Comparison of ENCODE assay signal across 7 cellular contexts in genomic region chr12:9284724-9285123, GRCh38.
DNase-seq lines count a peak whose midpoint lies in the region; ATAC-seq and TF ChIP-seq lines count a peak whose summit lies in the region.
"Not testable (repeated sequence)": the region's sequence is repeated elsewhere in the genome, so short reads cannot be mapped to it uniquely, and the experiment has no call there.

No MANE protein-coding gene starts in this region.

- not testable (repeated sequence) for H3K27me3 ChIP-seq in HUES48 (ENCODE audit: control insufficient read depth, insufficient read depth, low read length); left ventricle myocardium inferior (ENCODE audit: low read depth)

- peak overlapping the region; percentile 93 for H3K4me3 Mint-ChIP-seq in activated naive CD8-positive, alpha-beta T cell treated with anti-CD3 and anti-CD28 coated beads for 36 hours
- peak overlapping the region; percentile 97 for H3K4me3 Mint-ChIP-seq in nephron progenitor cell

- intact Hi-C loops in left ventricle myocardium inferior (cut with micrococcal nuclease): not testable (repeated sequence)

- H3K9me3 ChIP-seq in HUES48 (ENCODE audit: control insufficient read depth, insufficient read depth, low read length); left ventricle myocardium inferior (replicated peaks): not testable (repeated sequence)

- H3K27me3 Mint-ChIP-seq in activated naive CD8-positive, alpha-beta T cell treated with anti-CD3 and anti-CD28 coated beads for 36 hours; nephron progenitor cell (ENCODE audit: low read depth, poor library complexity): not testable (repeated sequence)

- not testable (repeated sequence) for TF ChIP-seq CTCF in GM12865 (IDR thresholded peaks at IDR 0.05; ENCODE audit: insufficient read depth, low read depth, low read length, missing control alignments); left ventricle myocardium inferior (IDR thresholded peaks at IDR 0.05; ENCODE audit: borderline replicate concordance); nephron progenitor cell (IDR thresholded peaks at IDR 0.05)

- H3K4me1 Mint-ChIP-seq in activated naive CD8-positive, alpha-beta T cell treated with anti-CD3 and anti-CD28 coated beads for 36 hours: not testable (repeated sequence)
- H3K4me1 Mint-ChIP-seq in nephron progenitor cell: peaks cover 10% of the 10 kb centered on the region

- H3K36me3 ChIP-seq in HUES48 (ENCODE audit: control insufficient read depth, insufficient read depth, low read length); left ventricle myocardium inferior: not testable (repeated sequence)

- not testable (repeated sequence) for H3K9me3 Mint-ChIP-seq in activated naive CD8-positive, alpha-beta T cell treated with anti-CD3 and anti-CD28 coated beads for 36 hours; nephron progenitor cell

- H3K4me3 ChIP-seq in GM12865 (ENCODE audit: low read depth, low read length) (peak overlapping the region; percentile 46), HUES48 (ENCODE audit: low read depth, low read length) (peak overlapping the region; percentile 76), left ventricle myocardium inferior (peak overlapping the region; percentile 73)

- ATAC-seq in GM21786 (IDR thresholded peaks at IDR 0.05; ENCODE audit: unreplicated experiment) (peak; percentile 10), SK-N-SH treated with all-trans-retinoic acid at 6 μM for 48 hours (peak; percentile 9)

- not testable (repeated sequence) for H3K36me3 Mint-ChIP-seq in activated naive CD8-positive, alpha-beta T cell treated with anti-CD3 and anti-CD28 coated beads for 36 hours; nephron progenitor cell (ENCODE audit: low read depth)

- H3K4me1 ChIP-seq in HUES48 (ENCODE audit: control insufficient read depth, insufficient read depth, low read length); left ventricle myocardium inferior: not testable (repeated sequence)

- DNase-seq in GM12865 (ENCODE audit: low read depth): peak; percentile 0
- DNase-seq in activated naive CD8-positive, alpha-beta T cell treated with anti-CD3 and anti-CD28 coated beads for 36 hours; left ventricle myocardium inferior; nephron progenitor cell: not testable (repeated sequence)

- not testable (repeated sequence) for H3K9ac ChIP-seq in HUES48 (ENCODE audit: low read depth, low read length)

- H3K27ac ChIP-seq in HUES48 (ENCODE audit: low read depth, low read length); left ventricle myocardium inferior (replicated peaks): not testable (repeated sequence)

- H3K27ac Mint-ChIP-seq in activated naive CD8-positive, alpha-beta T cell treated with anti-CD3 and anti-CD28 coated beads for 36 hours: peak overlapping the region; percentile 98
- H3K27ac Mint-ChIP-seq in nephron progenitor cell: peak overlapping the region; percentile 98
